In the genomic region with DNA sequence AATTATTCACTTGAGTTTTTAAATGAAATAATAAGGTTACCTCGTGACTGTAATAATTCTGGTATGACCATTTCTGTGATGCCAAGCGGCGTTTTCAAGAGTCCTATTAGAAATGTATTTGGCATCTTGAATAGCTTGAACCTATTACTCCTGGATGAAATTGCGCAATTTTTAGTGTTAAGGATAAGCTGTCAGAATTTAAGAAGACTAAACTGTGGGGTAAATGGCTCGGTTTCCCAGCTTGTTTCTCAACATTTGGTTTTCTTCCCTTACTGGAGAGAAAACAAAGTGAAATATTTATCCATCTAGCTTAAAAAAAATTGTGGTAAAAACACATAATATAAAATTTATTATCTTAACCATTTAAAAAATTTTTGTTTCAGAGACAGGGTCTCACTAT, we compare ENCODE assay signal across 10 cellular contexts. TPM values are rescaled to one million over a fixed set of nuclear protein-coding genes. Genes with fewer than 3 reads are reported as not detected.
DNase-seq lines count a peak whose midpoint lies in the region; ATAC-seq and TF ChIP-seq lines count a peak whose summit lies in the region.
"Had no signal": no experiment of that assay in that cellular context is flagged by ENCODE, and none has a peak within 500 bp of the region (broad histone marks: within the 10 kb centered on the region; RNA-seq: fewer than 3 reads in every experiment).

No MANE protein-coding gene starts in this region.

- no peak overlapping the region for H3K4me3 ChIP-seq in stomach
- H3K4me3 ChIP-seq: SJCRH30 had no signal

- TF ChIP-seq POLR2A in stomach (IDR thresholded peaks at IDR 0.05): no peak

- H3K4me3 Mint-ChIP-seq in activated CD8-positive, alpha-beta memory T cell treated with anti-CD3 and anti-CD28 coated beads, Interleukin-2, amount 10 ng/mL, durations not matched to agents 7 days and 5 days: no peak overlapping the region
- H3K4me3 Mint-ChIP-seq in activated naive CD8-positive, alpha-beta T cell treated with anti-CD3 and anti-CD28 coated beads for 36 hours: no peak overlapping the region
- peak overlapping the region in 3 of 5 donors; percentile 27 to 80 (median 29) for H3K4me3 Mint-ChIP-seq in immature natural killer cell

- H3K27me3 ChIP-seq in stomach: no peaks in the 10 kb centered on the region
- H3K27me3 ChIP-seq: SJCRH30 had no signal

- peak overlapping the region in 3 of 5 donors; percentile 33 to 51 (median 40) for H3K27ac ChIP-seq in stomach
- H3K27ac ChIP-seq: SJCRH30 had no signal

- peaks cover 2% of the 10 kb centered on the region for H3K9me3 Mint-ChIP-seq in activated CD8-positive, alpha-beta memory T cell treated with anti-CD3 and anti-CD28 coated beads, Interleukin-2, amount 10 ng/mL, durations not matched to agents 7 days and 5 days (ENCODE audit: low read depth)
- H3K9me3 Mint-ChIP-seq in activated naive CD8-positive, alpha-beta T cell treated with anti-CD3 and anti-CD28 coated beads for 36 hours: peaks cover 14% of the 10 kb centered on the region
- peaks cover 0 to 1% (median 0%) of the 10 kb centered on the region in 6 donors for H3K9me3 Mint-ChIP-seq in immature natural killer cell

- CTCF ChIA-PET in activated CD8-positive, alpha-beta memory T cell treated with anti-CD3 and anti-CD28 coated beads, Interleukin-2, amount 10 ng/mL, durations not matched to agents 7 days and 5 days (lab: Charles Lee): interaction anchor here (0.8 to 2.8 kb wide), 7 partner anchors 9 to 124 kb away, joined by 3 to 16 read pairs (median 4); partner anchors contain the start of gene PCNX1

- H3K36me3 Mint-ChIP-seq in activated CD8-positive, alpha-beta memory T cell treated with anti-CD3 and anti-CD28 coated beads, Interleukin-2, amount 10 ng/mL, durations not matched to agents 7 days and 5 days: peaks cover 26% of the 10 kb centered on the region
- peaks cover 26% of the 10 kb centered on the region for H3K36me3 Mint-ChIP-seq in activated naive CD8-positive, alpha-beta T cell treated with anti-CD3 and anti-CD28 coated beads for 36 hours
- no peaks in the 10 kb centered on the region for H3K36me3 Mint-ChIP-seq in immature natural killer cell

- ATAC-seq in activated CD8-positive, alpha-beta memory T cell treated with anti-CD3 and anti-CD28 coated beads, Interleukin-2, amount 10 ng/mL, durations not matched to agents 7 days and 5 days: no peak
- ATAC-seq in HG03196 (IDR thresholded peaks at IDR 0.05; ENCODE audit: unreplicated experiment): no peak

- DNase-seq in activated CD8-positive, alpha-beta memory T cell treated with anti-CD3 and anti-CD28 coated beads, Interleukin-2, amount 10 ng/mL, durations not matched to agents 7 days and 5 days: no peak
- no peak for DNase-seq in activated CD8-positive, alpha-beta memory T cell treated with anti-CD3 and anti-CD28 coated beads, Interleukin-2, amount 50 U/mL, for 48 hours
- DNase-seq in activated naive CD8-positive, alpha-beta T cell treated with anti-CD3 and anti-CD28 coated beads for 36 hours: no peak
- DNase-seq in immature natural killer cell (no peak), stomach (no peak), iPS-NIHi11 (ENCODE audit: low spot score) (no peak)
- no peak for DNase-seq in stimulated activated CD4-positive, alpha-beta T cell treated with anti-CD3 and anti-CD28 coated beads, Interleukin-4, amount 100 ng/mL, for 4 hours
- DNase-seq: activated CD8-positive, alpha-beta memory T cell treated with anti-CD3 and anti-CD28 coated beads for 24 hours had no signal

- H3K4me1 ChIP-seq in stomach: peaks cover 7 to 54% (median 30%) of the 10 kb centered on the region in 4 donors

- peaks cover 53% of the 10 kb centered on the region for H3K4me1 Mint-ChIP-seq in activated CD8-positive, alpha-beta memory T cell treated with anti-CD3 and anti-CD28 coated beads, Interleukin-2, amount 10 ng/mL, durations not matched to agents 7 days and 5 days
- peaks cover 58% of the 10 kb centered on the region for H3K4me1 Mint-ChIP-seq in activated naive CD8-positive, alpha-beta T cell treated with anti-CD3 and anti-CD28 coated beads for 36 hours
- H3K4me1 Mint-ChIP-seq in immature natural killer cell: peaks cover 68 to 77% of the 10 kb centered on the region in 2 donors

- intact Hi-C loops in stomach (cut with DNase I; ENCODE audit: low total_unique reads): no loop called here

- H3K9me3 ChIP-seq in stomach: no peaks in the 10 kb centered on the region
- H3K9me3 ChIP-seq: SJCRH30 had no signal

- H3K27ac Mint-ChIP-seq in activated CD8-positive, alpha-beta memory T cell treated with anti-CD3 and anti-CD28 coated beads, Interleukin-2, amount 10 ng/mL, durations not matched to agents 7 days and 5 days: peak overlapping the region; percentile 93
- H3K27ac Mint-ChIP-seq in activated naive CD8-positive, alpha-beta T cell treated with anti-CD3 and anti-CD28 coated beads for 36 hours: peak overlapping the region; percentile 72
- H3K27ac Mint-ChIP-seq in immature natural killer cell: peak overlapping the region; percentile 28 to 94 (median 69)

- TF ChIP-seq CTCF in stomach (IDR thresholded peaks at IDR 0.05): no peak

- TF ChIP-seq EP300 in stomach (IDR thresholded peaks at IDR 0.05): no peak

- 83 to 91% (median 87%) methylated on average over 5 of the region's 5 CpGs for WGBS in stomach, 5 donors

- no peaks in the 10 kb centered on the region for H3K36me3 ChIP-seq in stomach
- H3K36me3 ChIP-seq: SJCRH30 had no signal

- no peaks in the 10 kb centered on the region for H3K27me3 Mint-ChIP-seq in activated CD8-positive, alpha-beta memory T cell treated with anti-CD3 and anti-CD28 coated beads, Interleukin-2, amount 10 ng/mL, durations not matched to agents 7 days and 5 days
- no peaks in the 10 kb centered on the region for H3K27me3 Mint-ChIP-seq in activated naive CD8-positive, alpha-beta T cell treated with anti-CD3 and anti-CD28 coated beads for 36 hours
- no peaks in the 10 kb centered on the region for H3K27me3 Mint-ChIP-seq in immature natural killer cell (ENCODE audit: low read depth in 3 of 3)

RNA-seq across cellular contexts. Expression of gene PCNX1, which starts 26.8 kb away (rescaled TPM):
- total RNA-seq in activated CD8-positive, alpha-beta memory T cell treated with anti-CD3 and anti-CD28 coated beads, Interleukin-2, amount 10 ng/mL, durations not matched to agents 7 days and 5 days: 10 to 100 TPM; 64.4 to 69.2 TPM
- total RNA-seq in activated naive CD8-positive, alpha-beta T cell treated with anti-CD3 and anti-CD28 coated beads for 36 hours: 10 to 100 TPM; 31.0 to 37.4 TPM
- 10 to 100 TPM in 1 of 3 donors, 1 to 10 TPM in 2; 4.6 to 17.2 (median 4.6) TPM for polyA plus RNA-seq in immature natural killer cell
- 100 to 1,000 TPM in 2 of 5 donors, 10 to 100 TPM in 3; 39.7 to 198 (median 61.8) TPM for total RNA-seq in stomach
- polyA plus RNA-seq in stomach: 1 to 10 TPM; 2.3 to 4.8 (median 2.9) TPM

Comparison
In these comparisons a context has a peak if more than half of its experiments do, and no peak if none do; other contexts are left out.
1. H3K4me3 Mint-ChIP-seq: peak in immature natural killer cell (3 of 5); none in activated CD8-positive, alpha-beta memory T cell treated with anti-CD3 and anti-CD28 coated beads, Interleukin-2, amount 10 ng/mL, durations not matched to agents 7 days and 5 days (single experiment) and activated naive CD8-positive, alpha-beta T cell treated with anti-CD3 and anti-CD28 coated beads for 36 hours (single experiment).
2. Peak in every context shown above with its lines, with median percentiles within 50 percentile points of each other: H3K27ac Mint-ChIP-seq.